Comparison of ENCODE assay signal across 7 cellular contexts in genomic region chr3:195258449-195259145, GRCh38. TPM values are rescaled to one million over a fixed set of nuclear protein-coding genes. Genes with fewer than 3 reads are reported as not detected.
DNase-seq lines count a peak whose midpoint lies in the region; ATAC-seq and TF ChIP-seq lines count a peak whose summit lies in the region.

No MANE protein-coding gene starts in this region.

- no peak overlapping the region for H3K4me3 Mint-ChIP-seq in T-helper 1 cell treated with Interleukin-12 subunit alpha and Interleukin-12 subunit beta and Interleukin-4 antibody, amounts not matched to agents 30 μg/mL and 1 μg/mL, for 36 hours
- peak overlapping the region; percentile 72 for H3K4me3 Mint-ChIP-seq in glutamatergic neuron (ENCODE audit: unreplicated experiment)
- peak overlapping the region; percentile 29 to 79 for H3K4me3 Mint-ChIP-seq in stimulated activated naive CD8-positive, alpha-beta T cell treated with anti-CD3 and anti-CD28 coated beads, Interleukin-15, amount 100 ng/mL, for 72 hours

- TF ChIP-seq CTCF in HFF-Myc (IDR thresholded peaks at IDR 0.05; ENCODE audit: low read depth, low read length, missing control alignments) = no peak
- no peak for TF ChIP-seq CTCF in glutamatergic neuron (IDR thresholded peaks at IDR 0.05; ENCODE audit: partially characterized antibody, unreplicated experiment)

- H3K4me3 ChIP-seq in HFF-Myc (replicated peaks; ENCODE audit: low read depth, low read length) = peak overlapping the region; percentile 40

- peak overlapping the region; percentile 47 for H3K27ac Mint-ChIP-seq in T-helper 1 cell treated with Interleukin-12 subunit alpha and Interleukin-12 subunit beta and Interleukin-4 antibody, amounts not matched to agents 30 μg/mL and 1 μg/mL, for 36 hours
- H3K27ac Mint-ChIP-seq in glutamatergic neuron (ENCODE audit: unreplicated experiment) = peak overlapping the region; percentile 72
- peak overlapping the region in 1 of 2 donors; percentile 73 for H3K27ac Mint-ChIP-seq in stimulated activated naive CD8-positive, alpha-beta T cell treated with anti-CD3 and anti-CD28 coated beads, Interleukin-15, amount 100 ng/mL, for 72 hours

- DNase-seq in HFF-Myc (ENCODE audit: extremely low read depth, low read depth) (no peak), glutamatergic neuron (no peak), HUDEP-2 (lab: John Stamatoyannopoulos, UW; ENCODE audit: unreplicated experiment in 76 of 76) (no peak), GM03348 (ENCODE audit: low spot score) (no peak), mesenteric fat pad (ENCODE audit: low spot score) (no peak)
- peak in 1 of 2 donors; percentile 30 for DNase-seq in stimulated activated naive CD8-positive, alpha-beta T cell treated with anti-CD3 and anti-CD28 coated beads, Interleukin-15, amount 100 ng/mL, for 72 hours

- no peaks in the 10 kb centered on the region for H3K9me3 Mint-ChIP-seq in T-helper 1 cell treated with Interleukin-12 subunit alpha and Interleukin-12 subunit beta and Interleukin-4 antibody, amounts not matched to agents 30 μg/mL and 1 μg/mL, for 36 hours
- H3K9me3 Mint-ChIP-seq in glutamatergic neuron (ENCODE audit: unreplicated experiment) = peaks cover 9% of the 10 kb centered on the region
- no peaks in the 10 kb centered on the region for H3K9me3 Mint-ChIP-seq in stimulated activated naive CD8-positive, alpha-beta T cell treated with anti-CD3 and anti-CD28 coated beads, Interleukin-15, amount 100 ng/mL, for 72 hours

- no peaks in the 10 kb centered on the region for H3K27me3 Mint-ChIP-seq in T-helper 1 cell treated with Interleukin-12 subunit alpha and Interleukin-12 subunit beta and Interleukin-4 antibody, amounts not matched to agents 30 μg/mL and 1 μg/mL, for 36 hours (ENCODE audit: low read depth)
- H3K27me3 Mint-ChIP-seq in glutamatergic neuron (ENCODE audit: unreplicated experiment) = peaks cover 5% of the 10 kb centered on the region
- H3K27me3 Mint-ChIP-seq in stimulated activated naive CD8-positive, alpha-beta T cell treated with anti-CD3 and anti-CD28 coated beads, Interleukin-15, amount 100 ng/mL, for 72 hours = no peaks in the 10 kb centered on the region

- peaks cover 14% of the 10 kb centered on the region for H3K4me1 Mint-ChIP-seq in T-helper 1 cell treated with Interleukin-12 subunit alpha and Interleukin-12 subunit beta and Interleukin-4 antibody, amounts not matched to agents 30 μg/mL and 1 μg/mL, for 36 hours (ENCODE audit: low read depth)
- H3K4me1 Mint-ChIP-seq in glutamatergic neuron (ENCODE audit: low read depth, unreplicated experiment) = peaks cover 35% of the 10 kb centered on the region
- peaks cover 38% of the 10 kb centered on the region for H3K4me1 Mint-ChIP-seq in stimulated activated naive CD8-positive, alpha-beta T cell treated with anti-CD3 and anti-CD28 coated beads, Interleukin-15, amount 100 ng/mL, for 72 hours

- ATAC-seq in stimulated activated naive CD8-positive, alpha-beta T cell treated with anti-CD3 and anti-CD28 coated beads, Interleukin-15, amount 100 ng/mL, for 72 hours = peak; percentile 0

- H3K36me3 Mint-ChIP-seq in T-helper 1 cell treated with Interleukin-12 subunit alpha and Interleukin-12 subunit beta and Interleukin-4 antibody, amounts not matched to agents 30 μg/mL and 1 μg/mL, for 36 hours (ENCODE audit: low read depth) = no peaks in the 10 kb centered on the region
- H3K36me3 Mint-ChIP-seq in glutamatergic neuron (ENCODE audit: unreplicated experiment) = no peaks in the 10 kb centered on the region

RNA-seq across cellular contexts. Expression of gene XXYLT1, which starts 12.4 kb away (rescaled TPM):
- total RNA-seq in glutamatergic neuron (ENCODE audit: unreplicated experiment) (22.3 TPM), mesenteric fat pad (17.0 TPM)
